ENCODE assay signal across 8 cellular contexts in genomic region chr6:42028234-42029061, GRCh38. TPM values are rescaled to one million over a fixed set of nuclear protein-coding genes. Genes with fewer than 3 reads are reported as not detected.
DNase-seq lines count a peak whose midpoint lies in the region; ATAC-seq and TF ChIP-seq lines count a peak whose summit lies in the region.

No MANE protein-coding gene starts in this region.

- DNase-seq in GM23248 = peak; percentile 38
- peak; percentile 65 for DNase-seq in OCI-M2 (lab: John Stamatoyannopoulos, UW; ENCODE audit: unreplicated experiment)
- DNase-seq in effector memory CD4-positive, alpha-beta T cell = no peak
- DNase-seq in omental fat pad (ENCODE audit: low spot score) = no peak
- DNase-seq in kidney glomerular epithelial cell (lab: John Stamatoyannopoulos, UW) = no peak
- DNase-seq in G401 (ENCODE audit: low spot score) = no peak

- H3K4me1 ChIP-seq in GM23248 (ENCODE audit: insufficient read depth) = no peaks in the 10 kb centered on the region
- peaks cover 84% of the 10 kb centered on the region for H3K4me1 ChIP-seq in effector memory CD4-positive, alpha-beta T cell (ENCODE audit: control insufficient read depth, insufficient read depth, low read length, poor library complexity, severe bottlenecking)

- WGBS in GM23248 (ENCODE audit: low coverage in 1 of 2, low lambda C conversion rate in 2 of 2, missing lambda C conversion rate in 2 of 2), 2 experiments = 88 to 90% methylated on average over 17 of the region's 17 CpGs

- no peaks in the 10 kb centered on the region for H3K9me2 ChIP-seq in GM23248 (ENCODE audit: insufficient read depth)

- no peaks in the 10 kb centered on the region for H4K20me1 ChIP-seq in GM23248 (ENCODE audit: insufficient read depth)

- no peak overlapping the region for H3K9ac ChIP-seq in GM23248

- no peaks in the 10 kb centered on the region for H3K36me3 ChIP-seq in GM23248 (ENCODE audit: low read depth)
- peaks cover 50% of the 10 kb centered on the region for H3K36me3 ChIP-seq in effector memory CD4-positive, alpha-beta T cell (ENCODE audit: control insufficient read depth, insufficient read depth, low read length)

- in situ Hi-C loops in GM23248 (cut with MboI) = loop anchor here (25.0 kb wide), 2 partner anchors 191 to 666 kb away; no protein-coding TSS in a partner anchor
- in situ Hi-C loops in G401 (cut with HindIII; ENCODE audit: low sequenced_read_pairs) = loop anchor here (25.0 kb wide), 1 partner anchor 241 kb away; the partner anchor contains the start of genes FRS3, PRICKLE4 and TOMM6

- no peak overlapping the region for H3K4me3 ChIP-seq in GM23248
- H3K4me3 ChIP-seq in effector memory CD4-positive, alpha-beta T cell (ENCODE audit: insufficient read depth, low read depth, low read length, poor library complexity, severe bottlenecking) = no peak overlapping the region

- no peaks in the 10 kb centered on the region for H3K9me3 ChIP-seq in GM23248 (ENCODE audit: low read depth)
- H3K9me3 ChIP-seq in effector memory CD4-positive, alpha-beta T cell (ENCODE audit: control insufficient read depth, low read length) = no peaks in the 10 kb centered on the region

- H3K27me3 ChIP-seq in GM23248 (replicated peaks; ENCODE audit: insufficient read depth) = no peaks in the 10 kb centered on the region
- no peaks in the 10 kb centered on the region for H3K27me3 ChIP-seq in effector memory CD4-positive, alpha-beta T cell (replicated peaks; ENCODE audit: control insufficient read depth, insufficient read depth, low read length, poor library complexity, severe bottlenecking)

- no peak overlapping the region for H3K4me2 ChIP-seq in GM23248 (ENCODE audit: unreplicated experiment)

- H3K27ac ChIP-seq in GM23248 = no peak overlapping the region
- peak overlapping the region; percentile 69 for H3K27ac ChIP-seq in effector memory CD4-positive, alpha-beta T cell (ENCODE audit: insufficient read depth, low read length, poor library complexity, severe bottlenecking)

- no peaks in the 10 kb centered on the region for H3F3A ChIP-seq in GM23248 (ENCODE audit: insufficient read depth)

- ATAC-seq in omental fat pad (ENCODE audit: low FRiP score) (peak; percentile 49), GM19328 (IDR thresholded peaks at IDR 0.05; ENCODE audit: unreplicated experiment) (no peak), GM21723 (IDR thresholded peaks at IDR 0.05; ENCODE audit: unreplicated experiment) (no peak)

- H2AFZ ChIP-seq in GM23248 = no peak overlapping the region

- H3K79me2 ChIP-seq in GM23248 (ENCODE audit: insufficient read depth) = no peaks in the 10 kb centered on the region

- no peak for TF ChIP-seq CTCF in omental fat pad (IDR thresholded peaks at IDR 0.05)

RNA-seq across cellular contexts. Expression of gene TAF8, which starts 21.9 kb away (rescaled TPM):
- 8.6 and 17.2 TPM in 2 replicates for total RNA-seq in GM23248 (2014; rRNA removed; shearing (Covaris generic))
- 6.9 and 7.4 TPM in 2 replicates for polyA plus RNA-seq in GM23248 (2016; fragmentation: Nextera tagmentation; extraction: Ambion mirVana)
- total RNA-seq in omental fat pad = 10 to 100 TPM; 24.3 to 41.4 (median 26.1) TPM
- 27.5 and 28.2 TPM in 2 replicates for total RNA-seq in G401 (2014; rRNA removed; shearing (Covaris generic))

Comparison
In these comparisons a context has a peak if more than half of its experiments do, and no peak if none do; other contexts are left out.
1. DNase-seq: peak in GM23248 (single experiment) and OCI-M2 (single experiment); none in effector memory CD4-positive, alpha-beta T cell (0 of 3), omental fat pad (single experiment), kidney glomerular epithelial cell (single experiment) and G401 (single experiment).